ENCODE assay signal across 1 cellular context in the genomic region with DNA sequence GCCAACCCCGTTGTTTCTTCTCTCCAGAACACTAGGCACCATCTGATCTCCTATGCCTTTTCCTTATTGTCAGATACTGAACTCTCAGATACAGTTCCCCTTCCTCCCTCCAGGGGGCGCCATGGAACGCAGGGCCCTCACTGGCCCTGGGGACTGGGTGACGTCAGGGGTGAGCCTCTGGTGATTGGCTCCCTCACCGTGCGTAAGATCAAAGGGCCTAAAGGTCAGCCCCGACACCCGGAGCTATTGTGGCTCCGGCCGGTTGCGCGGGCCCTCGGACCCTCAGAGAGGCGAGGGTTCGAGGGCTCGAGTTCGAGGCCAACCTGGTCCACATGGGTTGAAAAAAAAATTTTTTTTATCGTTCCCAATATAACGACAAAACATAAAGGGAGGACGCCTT.
TF ChIP-seq lines count a peak whose summit lies in the region.

No MANE protein-coding gene starts in this region.

TF ChIP-seq in HepG2, 621 proteins besides CTCF, POLR2A, EP300 and RAD21:
- TF ChIP-seq NFYB (CRISPR knock-in tag; IDR thresholded peaks at IDR 0.05), result 0 out of 2 replicates have a peak, but pooled peaks have one; percentile 12
- TF ChIP-seq NFYC (CRISPR knock-in tag; IDR thresholded peaks at IDR 0.05), result peak; percentile 47
